Comparison of ENCODE assay signal across 19 cellular contexts in genomic region chr4:64799751-64800150, GRCh38.
DNase-seq lines count a peak whose midpoint lies in the region; ATAC-seq, FAIRE-seq and TF ChIP-seq lines count a peak whose summit lies in the region.
"Had no signal": no experiment of that assay in that cellular context is flagged by ENCODE, and none has a peak within 500 bp of the region (broad histone marks: within the 10 kb centered on the region; RNA-seq: fewer than 3 reads in every experiment).

No MANE protein-coding gene starts in this region.

- TF ChIP-seq RAD21 in HepG2 (CRISPR knock-in tag; IDR thresholded peaks at IDR 0.05), result no peak

- CTCF ChIA-PET in HepG2 (lab: Yijun Ruan, JAX; ENCODE audit: low intra/inter-chr PET ratio, low total read pairs), result no interaction called here
- CTCF ChIA-PET in activated CD8-positive, alpha-beta T cell treated with anti-CD3 and anti-CD28 coated beads for 36 hours (lab: Charles Lee), result no interaction called here

- no peak for TF ChIP-seq EP300 in HepG2 (IDR thresholded peaks at IDR 0.05; ENCODE audit: low read depth in 2 of 2, low read length in 2 of 2)
- no peak for TF ChIP-seq EP300 in HepG2 (CRISPR knock-in tag; IDR thresholded peaks at IDR 0.05; ENCODE audit: borderline replicate concordance)

- TF ChIP-seq POLR2A in HepG2 (IDR thresholded peaks at IDR 0.05; ENCODE audit: insufficient read depth in 1 of 2, low read depth in 2 of 2, low read length in 2 of 2), result no peak

- H3K9me3 ChIP-seq in DND-41 (ENCODE audit: insufficient read depth, low read length, severe bottlenecking) (peaks cover 2% of the 10 kb centered on the region), Loucy (ENCODE audit: insufficient read depth, low read depth, low read length) (0 out of 2 replicates have a peak, but pooled peaks cover 3% of the 10 kb centered on the region), HepG2 (ENCODE audit: low read length) (no peaks in the 10 kb centered on the region)
- H3K9me3 ChIP-seq: BLaER1 had no signal

- 6% methylated on average over 3 of the region's 7 CpGs for WGBS in HepG2 (ENCODE audit: low lambda C conversion rate)

- intact Hi-C loops in HepG2 (cut with micrococcal nuclease; ENCODE audit: unreplicated experiment), result no loop called here
- intact Hi-C loops in activated CD8-positive, alpha-beta T cell treated with anti-CD3 and anti-CD28 coated beads for 36 hours (cut with micrococcal nuclease), result no loop called here

- H2AFZ ChIP-seq in DND-41 (ENCODE audit: low read depth, low read length) (peak overlapping the region; percentile 55; the same call in 1 of the 2 replicates), Loucy (ENCODE audit: low read length) (peak overlapping the region; percentile 69), HepG2 (ENCODE audit: low read length) (no peak overlapping the region)

- H3K4me1 ChIP-seq in DND-41 (ENCODE audit: insufficient read depth, low read length), result peaks cover 8% of the 10 kb centered on the region
- H3K4me1 ChIP-seq in Loucy (ENCODE audit: insufficient read depth, low read length, poor library complexity, severe bottlenecking), result no peaks in the 10 kb centered on the region
- H3K4me1 ChIP-seq in HepG2 (ENCODE audit: insufficient read depth, low read length), result no peaks in the 10 kb centered on the region
- H3K4me1 ChIP-seq: BLaER1 had no signal

- H3K27ac ChIP-seq in DND-41 (ENCODE audit: low read length) (peak overlapping the region; percentile 44; the same call in 1 of the 2 replicates), HepG2 (ENCODE audit: extremely low read length, insufficient read depth, low read length) (no peak overlapping the region)
- H3K27ac ChIP-seq: BLaER1, RWPE1 had no signal

- H3K79me2 ChIP-seq in DND-41 (ENCODE audit: insufficient read depth, low read length) (no peaks in the 10 kb centered on the region), Loucy (ENCODE audit: insufficient read depth, low read length) (no peaks in the 10 kb centered on the region), HepG2 (ENCODE audit: insufficient read depth, low read length) (no peaks in the 10 kb centered on the region)

- POLR2A ChIA-PET in HepG2 (lab: Yijun Ruan, JAX), result no interaction called here
- POLR2A ChIA-PET in activated CD8-positive, alpha-beta T cell treated with anti-CD3 and anti-CD28 coated beads for 36 hours (lab: Charles Lee), result no interaction called here

- H4K20me1 ChIP-seq in DND-41 (ENCODE audit: insufficient read depth, low read length) (no peaks in the 10 kb centered on the region), Loucy (ENCODE audit: insufficient read depth, low read length, poor library complexity, severe bottlenecking) (no peaks in the 10 kb centered on the region), HepG2 (ENCODE audit: insufficient read depth, low read length) (no peaks in the 10 kb centered on the region)
- H4K20me1 ChIP-seq: BLaER1 had no signal

- H3F3A ChIP-seq in Loucy (ENCODE audit: low read depth), result no peaks in the 10 kb centered on the region

- no peaks in the 10 kb centered on the region for H3K36me3 Mint-ChIP-seq in activated CD8-positive, alpha-beta T cell treated with anti-CD3 and anti-CD28 coated beads for 36 hours (ENCODE audit: low read depth)
- H3K36me3 Mint-ChIP-seq: CD8-positive, alpha-beta T cell; IgD-negative memory B cell had no signal

- peak; percentile 64; the same call in 2 of the 3 replicates for ATAC-seq in DND-41 (ENCODE audit: insufficient read depth, low read depth)
- no peak for ATAC-seq in HepG2
- ATAC-seq in GM19463 (IDR thresholded peaks at IDR 0.05; ENCODE audit: unreplicated experiment), result no peak
- no peak for ATAC-seq in activated CD8-positive, alpha-beta T cell treated with anti-CD3 and anti-CD28 coated beads for 36 hours
- ATAC-seq: CD8-positive, alpha-beta T cell had no signal

- H3K9ac ChIP-seq in DND-41 (ENCODE audit: low read depth, low read length) (no peak overlapping the region), Loucy (ENCODE audit: low read depth, low read length, poor library complexity, severe bottlenecking) (no peak overlapping the region), HepG2 (ENCODE audit: insufficient read depth, low read depth, low read length) (no peak overlapping the region)
- H3K9ac ChIP-seq: BLaER1 had no signal

- in situ Hi-C loops in HepG2 (cut with HindIII; ENCODE audit: extremely low pct_ligation_motif_present, low pct_unique_long_range_greater_than_20kb), result no loop called here

- no peak overlapping the region for H3K4me2 ChIP-seq in DND-41 (ENCODE audit: insufficient read depth, low read length)
- H3K4me2 ChIP-seq in Loucy (ENCODE audit: low read depth, low read length, poor library complexity, severe bottlenecking), result no peak overlapping the region
- H3K4me2 ChIP-seq in HepG2 (ENCODE audit: low read depth, low read length), result no peak overlapping the region
- H3K4me2 ChIP-seq: BLaER1 had no signal

- no peaks in the 10 kb centered on the region for H3K9me2 ChIP-seq in Loucy (replicated peaks; ENCODE audit: low read depth, low read length)

- H3K27ac Mint-ChIP-seq in activated CD8-positive, alpha-beta T cell treated with anti-CD3 and anti-CD28 coated beads for 36 hours, result no peak overlapping the region
- H3K27ac Mint-ChIP-seq: CD8-positive, alpha-beta T cell; IgD-negative memory B cell had no signal

- FAIRE-seq in HepG2 (lab: Jason Lieb, UNC), result no peak
- FAIRE-seq: A204.1, D721Med had no signal

- H3K4me1 Mint-ChIP-seq in activated CD8-positive, alpha-beta T cell treated with anti-CD3 and anti-CD28 coated beads for 36 hours (ENCODE audit: low read depth), result no peaks in the 10 kb centered on the region
- H3K4me1 Mint-ChIP-seq: IgD-negative memory B cell had no signal

- peak; percentile 27 for DNase-seq in DND-41
- peak; percentile 36 for DNase-seq in ecto neural progenitor cell (ENCODE audit: low spot score)
- DNase-seq in mucosa of gallbladder (ENCODE audit: low spot score), result peak; percentile 12
- no peak for DNase-seq in HepG2 (ENCODE audit: low spot score)
- no peak for DNase-seq in NCI-H82 treated with DMSO at 0.1 percent for 48 hours (lab: John Stamatoyannopoulos, UW; ENCODE audit: unreplicated experiment)
- DNase-seq in activated CD8-positive, alpha-beta T cell treated with anti-CD3 and anti-CD28 coated beads for 36 hours, result no peak
- DNase-seq: CD8-positive, alpha-beta T cell; GF-D8; Kasumi-1; NCI-H2081 treated with DMSO at 0.1 percent for 48 hours; NCI-H226; NCI-H526 had no signal

- H3K36me3 ChIP-seq in DND-41 (ENCODE audit: insufficient read depth, low read length), result no peaks in the 10 kb centered on the region
- H3K36me3 ChIP-seq in Loucy (ENCODE audit: insufficient read depth, low read length), result no peaks in the 10 kb centered on the region
- H3K36me3 ChIP-seq in HepG2 (replicated peaks in 1 of 2; ENCODE audit: control insufficient read depth in 1 of 2, insufficient read depth in 2 of 2, low read length in 2 of 2), result no peaks in the 10 kb centered on the region
- H3K36me3 ChIP-seq: BLaER1 had no signal

- H3K27me3 Mint-ChIP-seq in activated CD8-positive, alpha-beta T cell treated with anti-CD3 and anti-CD28 coated beads for 36 hours, result no peaks in the 10 kb centered on the region
- H3K27me3 Mint-ChIP-seq: IgD-negative memory B cell had no signal

- H3K27me3 ChIP-seq in DND-41 (ENCODE audit: insufficient read depth, low read length, poor library complexity) (no peaks in the 10 kb centered on the region), Loucy (ENCODE audit: insufficient read depth, low read length, poor library complexity, severe bottlenecking) (no peaks in the 10 kb centered on the region), HepG2 (ENCODE audit: control insufficient read depth in 1 of 2, insufficient read depth in 2 of 2, low read length in 2 of 2) (no peaks in the 10 kb centered on the region; a peak in 1 of 5 replicates)
- H3K27me3 ChIP-seq: BLaER1 had no signal

- H3K4me3 Mint-ChIP-seq in activated CD8-positive, alpha-beta T cell treated with anti-CD3 and anti-CD28 coated beads for 36 hours, result no peak overlapping the region
- H3K4me3 Mint-ChIP-seq: CD8-positive, alpha-beta T cell; IgD-negative memory B cell had no signal

- no peak for TF ChIP-seq CTCF in DND-41 (IDR thresholded peaks at IDR 0.05; ENCODE audit: borderline replicate concordance, extremely low read depth, low read length, poor library complexity, severe bottlenecking)
- no peak for TF ChIP-seq CTCF in Loucy (conservative IDR thresholded peaks at IDR 0.05; ENCODE audit: low read length)
- no peak for TF ChIP-seq CTCF in HepG2 (CRISPR knock-in tag; IDR thresholded peaks at IDR 0.05)
- no peak for TF ChIP-seq CTCF in activated CD8-positive, alpha-beta T cell treated with anti-CD3 and anti-CD28 coated beads for 36 hours (IDR thresholded peaks at IDR 0.05)

- H3K4me3 ChIP-seq in DND-41 (ENCODE audit: low read depth in 1 of 2, low read length in 2 of 2) (no peak overlapping the region), Loucy (ENCODE audit: low read length, poor library complexity, severe bottlenecking) (no peak overlapping the region), HepG2 (replicated peaks in 1 of 3; ENCODE audit: insufficient read depth in 1 of 3, low read depth in 2 of 3, low read length in 3 of 3) (no peak overlapping the region)
- H3K4me3 ChIP-seq: BLaER1 had no signal

- BruUV-seq in HepG2 (replicated peaks; lab: Mats Ljungman, UMichigan), result no TSS peak

- peaks cover 14% of the 10 kb centered on the region for H3K9me3 Mint-ChIP-seq in activated CD8-positive, alpha-beta T cell treated with anti-CD3 and anti-CD28 coated beads for 36 hours

TF ChIP-seq in HepG2, 621 proteins besides CTCF, POLR2A, EP300 and RAD21:
- TF ChIP-seq, protein P1, sequence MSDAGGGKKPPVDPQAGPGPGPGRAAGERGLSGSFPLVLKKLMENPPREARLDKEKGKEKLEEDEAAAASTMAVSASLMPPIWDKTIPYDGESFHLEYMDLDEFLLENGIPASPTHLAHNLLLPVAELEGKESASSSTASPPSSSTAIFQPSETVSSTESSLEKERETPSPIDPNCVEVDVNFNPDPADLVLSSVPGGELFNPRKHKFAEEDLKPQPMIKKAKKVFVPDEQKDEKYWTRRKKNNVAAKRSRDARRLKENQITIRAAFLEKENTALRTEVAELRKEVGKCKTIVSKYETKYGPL (CRISPR knock-in tag; IDR thresholded peaks at IDR 0.05), result no peak
- TF ChIP-seq KLF13 (CRISPR knock-in tag; IDR thresholded peaks at IDR 0.05) (no peak), ZNF616 (CRISPR knock-in tag; IDR thresholded peaks at IDR 0.05; ENCODE audit: low read depth) (no peak), SIX4 (CRISPR knock-in tag; IDR thresholded peaks at IDR 0.05) (no peak), NFE2 (CRISPR knock-in tag; IDR thresholded peaks at IDR 0.05) (no peak), NFKBIZ (CRISPR knock-in tag; IDR thresholded peaks at IDR 0.05) (no peak), SP2 (CRISPR knock-in tag; IDR thresholded peaks at IDR 0.05) (no peak), U2AF1 (optimal IDR thresholded peaks at IDR 0.05; ENCODE audit: low read depth, low read length) (no peak), ZNF773 (CRISPR knock-in tag; IDR thresholded peaks at IDR 0.05; ENCODE audit: borderline replicate concordance) (no peak)

Comparison
In these comparisons a context has a peak if more than half of its experiments do, and no peak if none do; other contexts are left out.
1. DNase-seq: peak in DND-41 (single experiment), ecto neural progenitor cell (single experiment) and mucosa of gallbladder (single experiment); none in HepG2 (single experiment), NCI-H82 treated with DMSO at 0.1 percent for 48 hours (single experiment) and activated CD8-positive, alpha-beta T cell treated with anti-CD3 and anti-CD28 coated beads for 36 hours (single experiment).